1 cellular context compared by ENCODE assay signal in the genomic region with DNA sequence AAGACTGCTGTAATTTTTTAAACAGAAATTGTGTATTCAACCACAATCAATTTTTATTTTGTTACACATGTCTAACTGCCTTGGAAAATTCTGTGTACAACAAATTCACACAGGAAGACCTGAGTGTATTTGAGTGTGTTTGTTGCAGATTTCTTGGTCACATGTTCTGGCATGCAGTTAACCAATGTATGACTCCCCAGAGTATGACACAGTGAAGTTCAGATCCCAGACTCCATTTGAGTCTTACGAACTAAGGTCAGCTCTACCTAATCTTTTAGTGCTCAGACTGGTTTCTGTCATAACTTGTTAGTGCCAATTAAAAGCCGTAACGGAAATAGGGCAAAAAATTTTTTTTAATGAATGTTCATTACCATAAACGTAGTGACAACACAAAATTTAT.
TF ChIP-seq lines count a peak whose summit lies in the region.

No MANE protein-coding gene starts in this region.

TF ChIP-seq in WTC11, 78 proteins besides CTCF, POLR2A, EP300 and RAD21 (continued from another document):
- TF ChIP-seq, protein P1, sequence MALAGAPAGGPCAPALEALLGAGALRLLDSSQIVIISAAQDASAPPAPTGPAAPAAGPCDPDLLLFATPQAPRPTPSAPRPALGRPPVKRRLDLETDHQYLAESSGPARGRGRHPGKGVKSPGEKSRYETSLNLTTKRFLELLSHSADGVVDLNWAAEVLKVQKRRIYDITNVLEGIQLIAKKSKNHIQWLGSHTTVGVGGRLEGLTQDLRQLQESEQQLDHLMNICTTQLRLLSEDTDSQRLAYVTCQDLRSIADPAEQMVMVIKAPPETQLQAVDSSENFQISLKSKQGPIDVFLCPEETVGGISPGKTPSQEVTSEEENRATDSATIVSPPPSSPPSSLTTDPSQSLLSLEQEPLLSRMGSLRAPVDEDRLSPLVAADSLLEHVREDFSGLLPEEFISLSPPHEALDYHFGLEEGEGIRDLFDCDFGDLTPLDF (CRISPR knock-in tag; IDR thresholded peaks at IDR 0.05) = no peak
- TF ChIP-seq NR1H2 (CRISPR knock-in tag; IDR thresholded peaks at IDR 0.05) = no peak
- no peak for TF ChIP-seq MXD4 (CRISPR knock-in tag; IDR thresholded peaks at IDR 0.05; ENCODE audit: borderline replicate concordance)
